Comparison of ENCODE assay signal across 8 cellular contexts in the genomic region with DNA sequence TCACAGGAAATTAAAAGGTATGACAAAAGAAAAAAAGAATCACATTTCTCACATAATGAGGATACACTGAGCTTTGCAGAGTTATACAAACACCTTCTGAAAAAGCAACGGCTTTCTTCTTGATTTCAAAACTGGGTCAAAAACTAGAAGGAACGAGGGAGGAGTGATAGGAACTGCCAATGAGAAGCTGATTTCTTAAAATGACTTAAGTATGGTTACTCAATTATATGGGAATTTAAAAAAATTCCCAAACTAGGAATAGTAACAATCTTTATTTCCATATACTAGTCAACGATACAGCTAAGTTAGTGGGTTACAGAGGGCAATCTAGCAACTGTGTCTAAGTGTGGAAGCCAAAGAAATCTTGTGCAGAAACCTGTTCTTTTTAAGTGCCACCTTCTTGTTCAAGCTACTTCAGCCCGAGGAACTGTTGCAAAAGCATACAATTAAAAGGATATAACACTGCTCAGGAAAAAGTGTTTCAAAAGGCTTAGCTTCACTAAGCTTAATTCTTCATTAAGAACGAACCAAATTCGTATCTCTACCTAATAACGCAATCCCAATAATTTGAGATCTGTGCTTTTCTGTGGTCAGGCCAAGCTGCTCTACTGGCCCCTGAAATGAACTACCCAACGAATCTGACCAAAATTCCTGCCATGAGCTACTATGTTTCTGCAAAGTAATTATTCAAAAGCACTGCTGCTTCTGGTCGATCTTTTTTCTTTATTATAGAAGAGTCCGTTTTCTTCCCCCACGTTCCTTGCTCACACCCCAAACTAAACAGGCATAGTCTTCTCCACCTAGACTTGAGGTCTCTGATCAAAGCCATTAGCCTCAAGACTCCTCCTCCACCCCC. TPM values are rescaled to one million over a fixed set of nuclear protein-coding genes. Genes with fewer than 3 reads are reported as not detected.
DNase-seq lines count a peak whose midpoint lies in the region; ATAC-seq and TF ChIP-seq lines count a peak whose summit lies in the region.

No MANE protein-coding gene starts in this region.

- no peak for ATAC-seq in GM19467 (IDR thresholded peaks at IDR 0.05; ENCODE audit: unreplicated experiment)
- ATAC-seq in HG02840 (IDR thresholded peaks at IDR 0.05; ENCODE audit: low FRiP score, unreplicated experiment) = no peak
- no peak for ATAC-seq in GM18519 (IDR thresholded peaks at IDR 0.05; ENCODE audit: low FRiP score, unreplicated experiment)

- CTCF ChIA-PET in PC-9 (lab: Charles Lee) = interaction anchor here (0.8 kb wide), 1 partner anchor 65 kb away, joined by 3 read pairs; no protein-coding TSS in a partner anchor

- no peak overlapping the region for H2BK5ac ChIP-seq in trophoblast cell (ENCODE audit: low read depth, low read length, poor library complexity)

- peaks cover 13% of the 10 kb centered on the region for H3K36me3 Mint-ChIP-seq in endothelial cell (ENCODE audit: low read depth, unreplicated experiment)

- H3F3A ChIP-seq in PC-9 (ENCODE audit: insufficient read depth, low read depth) = peaks cover 36% of the 10 kb centered on the region; the same call in 1 of the 2 replicates

- no peaks in the 10 kb centered on the region; the same call in 1 of the 2 replicates for H3K36me3 ChIP-seq in PC-9 (ENCODE audit: low read depth)
- no peaks in the 10 kb centered on the region for H3K36me3 ChIP-seq in trophoblast cell (ENCODE audit: control insufficient read depth in 1 of 2, insufficient read depth in 2 of 2, low read length in 2 of 2)

- H3K4me1 Mint-ChIP-seq in endothelial cell (ENCODE audit: unreplicated experiment) = peaks cover 63% of the 10 kb centered on the region

- H2AFZ ChIP-seq in PC-9 = no peak overlapping the region
- no peak overlapping the region for H2AFZ ChIP-seq in trophoblast cell (ENCODE audit: insufficient read depth, low read length, poor library complexity)

- H3K9me3 ChIP-seq in PC-9 (ENCODE audit: insufficient read depth, low read depth) (no peaks in the 10 kb centered on the region), trophoblast cell (ENCODE audit: insufficient read depth, low read depth, low read length) (no peaks in the 10 kb centered on the region)

- H3K4me2 ChIP-seq in PC-9 (peak overlapping the region; percentile 87), trophoblast cell (ENCODE audit: low read length) (peak overlapping the region; percentile 98)

- WGBS in trophoblast cell (ENCODE audit: extremely low coverage, insufficient coverage, insufficient read length) = no CpG with 5 or more reads among the region's 11 CpGs

- H3K27me3 ChIP-seq in PC-9 (ENCODE audit: insufficient read depth, low read depth) (no peaks in the 10 kb centered on the region), trophoblast cell (ENCODE audit: insufficient read depth, low read length) (no peaks in the 10 kb centered on the region)

- H3K4me3 ChIP-seq in GM12875 (ENCODE audit: low read depth, low read length) (peak overlapping the region; percentile 95), PC-9 (peak overlapping the region; percentile 92), trophoblast cell (ENCODE audit: low read depth, low read length) (peak overlapping the region; percentile 88)

- H4K12ac ChIP-seq in trophoblast cell (ENCODE audit: low read depth, low read length) = no peak overlapping the region

- TF ChIP-seq CTCF in GM12875 (IDR thresholded peaks at IDR 0.05; ENCODE audit: borderline replicate concordance, insufficient read depth, low read depth, low read length) = no peak
- no peak for TF ChIP-seq CTCF in PC-9 (conservative IDR thresholded peaks at IDR 0.05)
- TF ChIP-seq CTCF in endothelial cell (IDR thresholded peaks at IDR 0.05; ENCODE audit: unreplicated experiment) = no peak

- peaks cover 9% of the 10 kb centered on the region; the same call in 1 of the 2 replicates for H4K20me1 ChIP-seq in PC-9 (ENCODE audit: insufficient read depth)

- H3K18ac ChIP-seq in trophoblast cell (ENCODE audit: low read length) = no peak overlapping the region

- H3K27ac Mint-ChIP-seq in endothelial cell (ENCODE audit: unreplicated experiment) = peak overlapping the region; percentile 34

- no peaks in the 10 kb centered on the region for H3K9me2 ChIP-seq in PC-9 (ENCODE audit: insufficient read depth)

- H3K79me2 ChIP-seq in PC-9 (ENCODE audit: low read depth) (peaks cover 84% of the 10 kb centered on the region), trophoblast cell (ENCODE audit: control insufficient read depth, insufficient read depth, low read length, poor library complexity) (peaks cover 23% of the 10 kb centered on the region)

- H3K4me1 ChIP-seq in PC-9 (replicated peaks; ENCODE audit: insufficient read depth) (peaks cover 63% of the 10 kb centered on the region), trophoblast cell (ENCODE audit: control insufficient read depth in 1 of 2, insufficient read depth in 2 of 2, low read length in 2 of 2) (peaks cover 0 to 9% of the 10 kb centered on the region in 2 experiments)

- H4K91ac ChIP-seq in trophoblast cell (ENCODE audit: low read depth, low read length) = no peak overlapping the region

- DNase-seq in PC-9 = no peak
- DNase-seq in endothelial cell (ENCODE audit: low spot score) = no peak
- DNase-seq in trophoblast cell = no peak
- no peak for DNase-seq in epidermal melanocyte (ENCODE audit: insufficient read length, low spot score)

- H3K27ac ChIP-seq in PC-9 (peak overlapping the region; percentile 87), trophoblast cell (ENCODE audit: low read depth, low read length) (no peak overlapping the region)

- no peak overlapping the region for H2AK5ac ChIP-seq in trophoblast cell (ENCODE audit: low read length)

- no peak overlapping the region for H3K14ac ChIP-seq in trophoblast cell (ENCODE audit: low read length)

- no peak overlapping the region for H3K23ac ChIP-seq in trophoblast cell (ENCODE audit: low read length)

- H3K27me3 Mint-ChIP-seq in endothelial cell (ENCODE audit: unreplicated experiment) = peaks cover 7% of the 10 kb centered on the region

- BruUV-seq in PC-9 (replicated peaks; lab: Mats Ljungman, UMichigan) = TSS peak; percentile 30

- H2BK120ac ChIP-seq in trophoblast cell (ENCODE audit: insufficient read depth, low read length, poor library complexity) = no peak overlapping the region

- H2BK12ac ChIP-seq in trophoblast cell (ENCODE audit: low read length) = no peak overlapping the region

- peak overlapping the region; percentile 54 for H3K9ac ChIP-seq in trophoblast cell (ENCODE audit: low read length)

- H3K4me3 Mint-ChIP-seq in endothelial cell (ENCODE audit: unreplicated experiment) = peak overlapping the region; percentile 96

- POLR2A ChIA-PET in PC-9 (lab: Charles Lee; ENCODE audit: unreplicated experiment) = no interaction called here

- H3K9me3 Mint-ChIP-seq in endothelial cell (ENCODE audit: unreplicated experiment) = no peaks in the 10 kb centered on the region

- intact Hi-C loops in PC-9 (cut with micrococcal nuclease; ENCODE audit: unreplicated experiment) = loop anchor here (5.0 kb wide), 1 partner anchor 71 kb away; no protein-coding TSS in a partner anchor

- peak overlapping the region; percentile 2 for H4K8ac ChIP-seq in trophoblast cell (ENCODE audit: low read depth, low read length)

- peak overlapping the region; percentile 98 for H3K4ac ChIP-seq in trophoblast cell (ENCODE audit: low read depth, low read length)

- H3K79me1 ChIP-seq in trophoblast cell (ENCODE audit: low read length) = peaks cover 21% of the 10 kb centered on the region

RNA-seq across cellular contexts. Expression of a gene that starts 1.9 kb away (rescaled TPM):
- total RNA-seq in PC-9 (2021) (56.3 and 61.0 TPM in 2 replicates), endothelial cell (ENCODE audit: unreplicated experiment) (37.7 TPM)
- 14.7 and 15.2 TPM in 2 replicates for polyA plus RNA-seq in trophoblast cell (2013)
